In genomic region chr12:54378791-54379400, GRCh38 we compare ENCODE assay signal across 8 cellular contexts. TPM values are rescaled to one million over a fixed set of nuclear protein-coding genes. Genes with fewer than 3 reads are reported as not detected.
DNase-seq lines count a peak whose midpoint lies in the region; ATAC-seq and TF ChIP-seq lines count a peak whose summit lies in the region.

No MANE protein-coding gene starts in this region.

- TF ChIP-seq POLR2A in gastroesophageal sphincter (IDR thresholded peaks at IDR 0.05): peak in 1 of 2 donors; percentile 21

- H3K9me3 ChIP-seq in gastroesophageal sphincter: no peaks in the 10 kb centered on the region

- peaks cover 0 to 49% (median 26%) of the 10 kb centered on the region in 3 donors for H3K4me1 ChIP-seq in gastroesophageal sphincter

- no peak for TF ChIP-seq CTCF in WI38 (IDR thresholded peaks at IDR 0.05; ENCODE audit: low read depth, low read length)
- TF ChIP-seq CTCF in gastroesophageal sphincter (IDR thresholded peaks at IDR 0.05): no peak
- no peak for TF ChIP-seq CTCF in omental fat pad (IDR thresholded peaks at IDR 0.05)

- H3K27me3 ChIP-seq in gastroesophageal sphincter: no peaks in the 10 kb centered on the region

- ATAC-seq in HG03135 (IDR thresholded peaks at IDR 0.05; ENCODE audit: unreplicated experiment) (peak; percentile 42), gastroesophageal sphincter (peak; percentile 86), omental fat pad (ENCODE audit: low FRiP score) (peak; percentile 48), GM19035 (IDR thresholded peaks at IDR 0.05; ENCODE audit: unreplicated experiment) (no peak)

- H3K27ac ChIP-seq in gastroesophageal sphincter: peak overlapping the region; percentile 19 to 84 (median 83)

- H3K36me3 ChIP-seq in gastroesophageal sphincter: no peaks in the 10 kb centered on the region

- DNase-seq in C1 segment of cervical spinal cord (lab: John Stamatoyannopoulos, UW) (peak in 10 of 14 donors; percentile 24 to 70 (median 43)), omental fat pad (ENCODE audit: low spot score) (no peak), KBM-7 (no peak), A172 (ENCODE audit: low spot score) (no peak)

- H3K4me3 ChIP-seq in WI38 (ENCODE audit: low read depth, low read length) (peak overlapping the region; percentile 57), gastroesophageal sphincter (peak overlapping the region; percentile 50 to 61)

- no peak for TF ChIP-seq EP300 in gastroesophageal sphincter (IDR thresholded peaks at IDR 0.05)

- in situ Hi-C loops in KBM-7 (cut with MboI; ENCODE audit: low pct_unique_long_range_greater_than_20kb, low sequenced_read_pairs): no loop called here

- WGBS in gastroesophageal sphincter (ENCODE audit: low coverage in 1 of 2), 2 donors: 2 to 4% methylated on average over 7 to 29 of the region's 49 CpGs

RNA-seq across cellular contexts. Expression of gene ZNF385A, which starts 5.6 kb away (rescaled TPM):
- total RNA-seq in gastroesophageal sphincter: 10 to 100 TPM in 3 of 4 donors, 1 to 10 TPM in 1; 7.5 to 28.0 (median 19.5) TPM
- 10 to 100 TPM in 3 of 4 donors, 1 to 10 TPM in 1; 9.5 to 36.3 (median 21.8) TPM for total RNA-seq in omental fat pad
- total RNA-seq in A172 (2014; rRNA removed; shearing (Covaris generic)): 1.3 and 5.3 TPM in 2 replicates

RNA-seq across cellular contexts. Expression of gene GPR84, which starts 14.6 kb away (rescaled TPM):
- under 1 TPM in 1 of 4 donors, not detected in 3; 0.54 TPM for total RNA-seq in gastroesophageal sphincter
- total RNA-seq in omental fat pad: 1 to 10 TPM in 3 of 4 donors, not detected in 1; 1.0 to 3.5 (median 2.9) TPM
- not detected in 2 replicates for total RNA-seq in A172 (2014; rRNA removed; shearing (Covaris generic))

RNA-seq across cellular contexts. Expression of gene ITGA5, which starts 40.2 kb away (rescaled TPM):
- total RNA-seq in gastroesophageal sphincter (100 to 1,000 TPM; 141 to 908 (median 220) TPM), omental fat pad (100 to 1,000 TPM in 2 of 4 donors, 10 to 100 TPM in 2; 76.9 to 292 (median 118) TPM)
- 215 and 219 TPM in 2 replicates for total RNA-seq in A172 (2014; rRNA removed; shearing (Covaris generic))

RNA-seq across cellular contexts. Expression of gene COPZ1, which starts 54.0 kb away (rescaled TPM):
- total RNA-seq in gastroesophageal sphincter (100 to 1,000 TPM in 1 of 4 donors, 10 to 100 TPM in 3; 47.0 to 138 (median 57.5) TPM), omental fat pad (100 to 1,000 TPM in 1 of 4 donors, 10 to 100 TPM in 3; 55.5 to 114 (median 81.8) TPM)
- 209 and 243 TPM in 2 replicates for total RNA-seq in A172 (2014; rRNA removed; shearing (Covaris generic))

Comparison
In these comparisons a context has a peak if more than half of its experiments do, and no peak if none do; other contexts are left out.
1. DNase-seq: peak in C1 segment of cervical spinal cord (10 of 14); none in omental fat pad (single experiment), KBM-7 (single experiment) and A172 (single experiment).